ENCODE assay signal across 8 cellular contexts in the genomic region with DNA sequence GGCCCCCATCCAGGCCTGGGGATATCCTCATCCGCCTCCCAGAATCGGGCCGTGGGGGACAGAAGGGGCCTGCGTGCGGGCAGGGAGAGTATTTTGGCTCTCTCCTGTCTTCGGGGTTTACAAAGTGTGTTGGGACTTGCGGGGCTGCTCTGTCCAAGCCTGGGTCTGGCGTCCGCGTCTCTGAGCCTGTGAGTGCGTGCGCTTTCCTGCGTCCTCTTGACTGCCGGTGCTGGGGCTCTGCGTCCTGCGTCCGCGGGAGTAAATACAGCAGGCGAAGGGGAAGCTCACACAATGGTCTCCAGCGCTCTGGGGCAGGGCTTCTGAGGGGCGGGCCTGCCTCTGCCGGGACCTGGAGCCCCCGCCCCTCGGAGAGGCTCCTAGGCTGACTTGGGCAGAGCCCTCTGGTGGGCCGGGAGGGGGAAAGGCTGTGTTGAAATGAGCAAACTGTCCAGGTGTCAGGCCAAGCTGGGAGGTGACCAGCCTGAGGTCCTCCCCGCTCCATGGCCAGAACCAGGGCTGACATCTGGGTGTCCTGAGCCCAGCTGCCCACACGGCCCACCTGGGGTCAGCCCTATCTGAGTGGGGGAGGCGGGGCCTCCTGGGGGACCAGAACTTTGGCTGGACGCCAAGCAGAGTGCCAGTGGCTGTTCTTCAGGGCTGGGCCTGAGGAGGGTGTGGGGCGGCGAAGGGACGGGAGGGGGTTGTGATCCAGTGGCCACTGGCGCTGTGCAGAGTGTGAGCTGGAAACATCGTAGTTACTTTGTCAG.
DNase-seq lines count a peak whose midpoint lies in the region; ATAC-seq and TF ChIP-seq lines count a peak whose summit lies in the region.

No MANE protein-coding gene starts in this region.

- peak; percentile 58 to 71 for TF ChIP-seq POLR2A in gastrocnemius medialis (IDR thresholded peaks at IDR 0.05)

- H3K36me3 ChIP-seq in brain microvascular endothelial cell (replicated peaks) (no peaks in the 10 kb centered on the region), gastrocnemius medialis (no peaks in the 10 kb centered on the region)

- DNase-seq in AML-193 (lab: John Stamatoyannopoulos, UW) (peak; percentile 88 to 92), UCSD-AML1 (lab: John Stamatoyannopoulos, UW; ENCODE audit: unreplicated experiment) (peak; percentile 84), brain microvascular endothelial cell (peak; percentile 64), gastrocnemius medialis (peak; percentile 78 to 88)

- H3K9me3 ChIP-seq in gastrocnemius medialis: no peaks in the 10 kb centered on the region

- TF ChIP-seq CTCF in brain microvascular endothelial cell (IDR thresholded peaks at IDR 0.05; ENCODE audit: low read depth, low read length, missing control alignments) (peak; percentile 52), gastrocnemius medialis (IDR thresholded peaks at IDR 0.05 in 4 of 5, conservative IDR thresholded peaks at IDR 0.05 in 1 of 5) (no peak)

- ATAC-seq in HG03139 (IDR thresholded peaks at IDR 0.05; ENCODE audit: unreplicated experiment) (peak; percentile 31), gastrocnemius medialis (peak; percentile 63 to 67), HG03439 (IDR thresholded peaks at IDR 0.05; ENCODE audit: unreplicated experiment) (no peak), HG02798 (IDR thresholded peaks at IDR 0.05; ENCODE audit: poor library complexity, unreplicated experiment) (no peak)

- intact Hi-C loops in gastrocnemius medialis (cut with DNase I; ENCODE audit: low total_unique reads): loop anchor here (5.0 kb wide), 1 partner anchor 42 kb away; no protein-coding TSS in a partner anchor

- H3K4me3 ChIP-seq in brain microvascular endothelial cell (ENCODE audit: low read depth, low read length) (peak overlapping the region; percentile 75), iPS-11a (ENCODE audit: low read depth, low read length) (peak overlapping the region; percentile 74), gastrocnemius medialis (peak overlapping the region; percentile 72 to 87 (median 78))

- H3K27me3 ChIP-seq in brain microvascular endothelial cell (replicated peaks) (no peaks in the 10 kb centered on the region), gastrocnemius medialis (no peaks in the 10 kb centered on the region)

- peak overlapping the region; percentile 62 for H3K27ac ChIP-seq in brain microvascular endothelial cell
- peak overlapping the region; percentile 85 to 96 (median 89) for H3K27ac ChIP-seq in gastrocnemius medialis

- in situ Hi-C loops in brain microvascular endothelial cell (cut with HindIII; ENCODE audit: low pct_ligation_motif_present, low sequenced_read_pairs) (no loop called here), gastrocnemius medialis (cut with MboI; ENCODE audit: low sequenced_read_pairs in 4 of 4) (no loop called here)

- H3K4me1 ChIP-seq in gastrocnemius medialis: peaks cover 69 to 83% of the 10 kb centered on the region in 2 donors

Comparison
In these comparisons a context has a peak if more than half of its experiments do, and no peak if none do; other contexts are left out.
1. ATAC-seq: peak in HG03139 (single experiment) and gastrocnemius medialis (2 of 2); none in HG03439 (single experiment) and HG02798 (single experiment).
2. Peak in every context shown above with its lines, with median percentiles within 50 percentile points of each other: DNase-seq and H3K4me3 ChIP-seq.